Comparison of ENCODE assay signal across 3 cellular contexts in the genomic region with DNA sequence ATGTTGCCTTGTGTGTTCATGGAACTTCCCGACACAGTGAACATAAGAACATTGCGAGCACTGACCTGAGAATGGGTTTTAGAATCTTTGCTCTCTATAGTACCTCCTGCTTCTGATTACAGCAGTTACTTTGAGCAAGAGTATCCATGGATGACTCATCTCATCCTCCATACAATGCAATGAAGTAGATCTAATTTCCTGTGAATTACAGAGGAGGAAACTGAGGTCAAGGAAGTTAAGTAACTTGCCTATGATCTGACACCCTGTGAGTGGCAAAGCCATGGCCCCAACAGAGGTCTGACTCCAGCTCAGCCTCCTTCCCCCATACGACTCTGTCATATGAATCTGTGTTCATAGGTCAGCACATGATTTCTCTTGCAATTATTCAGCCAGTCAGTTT.
TF ChIP-seq lines count a peak whose summit lies in the region.

No MANE protein-coding gene starts in this region.

TF ChIP-seq in PFSK-1, 5 proteins besides CTCF, POLR2A, EP300 and RAD21 (continued from another document):
- no peak for TF ChIP-seq REST (IDR thresholded peaks at IDR 0.05; ENCODE audit: insufficient read depth in 1 of 2, low read depth in 2 of 2, low read length in 2 of 2)
- no peak for TF ChIP-seq FOXP2 (optimal IDR thresholded peaks at IDR 0.05; ENCODE audit: borderline replicate concordance, extremely low read depth, extremely low read length, insufficient read depth)
- TF ChIP-seq TAF1 (IDR thresholded peaks at IDR 0.05; ENCODE audit: borderline replicate concordance, insufficient read depth, low read length) = peak; percentile 35; the same call in 1 of the 2 replicates

TF ChIP-seq in endothelial cell of umbilical vein, 7 proteins besides CTCF, POLR2A, EP300 and RAD21 (continued from another document):
- peak; percentile 75 for TF ChIP-seq JUN (IDR thresholded peaks at IDR 0.05; ENCODE audit: borderline replicate concordance, insufficient read depth, insufficient read length, low read depth)

TF ChIP-seq in SK-N-SH, 30 proteins besides CTCF, POLR2A, EP300 and RAD21 (continued from another document):
- TF ChIP-seq REST (IDR thresholded peaks at IDR 0.05; ENCODE audit: low read depth, low read length) = no peak
- no peak for TF ChIP-seq RXRA (IDR thresholded peaks at IDR 0.05; ENCODE audit: borderline replicate concordance, low read depth)
- TF ChIP-seq IRF3 (IDR thresholded peaks at IDR 0.05; ENCODE audit: low read depth, low read length) = no peak
- TF ChIP-seq FOXM1 (IDR thresholded peaks at IDR 0.05; ENCODE audit: low read depth) = no peak
- TF ChIP-seq TCF12 (IDR thresholded peaks at IDR 0.05) = no peak
- TF ChIP-seq JUND (IDR thresholded peaks at IDR 0.05) = no peak
- no peak for TF ChIP-seq USF2 (IDR thresholded peaks at IDR 0.05; ENCODE audit: borderline replicate concordance, low read depth, low read length)
- no peak for TF ChIP-seq TEAD4 (IDR thresholded peaks at IDR 0.05; ENCODE audit: borderline replicate concordance, insufficient read depth)
TF ChIP-seq in SK-N-SH: peak in this region for 0.
